37 cellular contexts compared by ENCODE assay signal in genomic region chr9:122754825-122755224, GRCh38. TPM values are rescaled to one million over a fixed set of nuclear protein-coding genes. Genes with fewer than 3 reads are reported as not detected.
"Had no signal": no experiment of that assay in that cellular context is flagged by ENCODE, and none has a peak within 500 bp of the region (broad histone marks: within the 10 kb centered on the region; RNA-seq: fewer than 3 reads in every experiment).

No MANE protein-coding gene starts in this region.

- H3K4me2 ChIP-seq: smooth muscle cell had no signal

- DNase-seq: naive thymus-derived CD8-positive, alpha-beta T cell; nephron progenitor cell; nucleus accumbens; pancreas; retina; right cardiac atrium; spleen; stimulated activated CD4-positive, alpha-beta T cell treated with anti-CD3 and anti-CD28 coated beads, Interleukin-12 subunit alpha, Interleukin-12 subunit beta, amount 100 ng/mL, for 4 hours; stimulated activated CD4-positive, alpha-beta T cell treated with anti-CD3 and anti-CD28 coated beads, Interleukin-1b, Interleukin-23, amount 100 ng/mL, for 48 hours; stimulated activated CD4-positive, alpha-beta T cell treated with anti-CD3 and anti-CD28 coated beads, Interleukin-4, amount 100 ng/mL, for 1 hour; stimulated activated CD4-positive, alpha-beta T cell treated with anti-CD3 and anti-CD28 coated beads, Interleukin-4, amount 100 ng/mL, for 4 hours; stimulated activated CD8-positive, alpha-beta memory T cell treated with anti-CD3 and anti-CD28 coated beads, Interleukin-4, amount 100 ng/mL, for 48 hours; stimulated activated naive CD4-positive, alpha-beta T cell; stimulated activated naive CD8-positive, alpha-beta T cell treated with anti-CD3 and anti-CD28 coated beads, Interleukin-15, amount 100 ng/mL, for 72 hours; stimulated activated naive CD8-positive, alpha-beta T cell treated with anti-CD3 and anti-CD28 coated beads, Interleukin-15, Interleukin-2, amounts not matched to agents 100 U/mL and 50 U/mL, for 24 hours; substantia nigra; testis; tibial artery; trophoblast cell; upper lobe of left lung had no signal

- ATAC-seq: naive thymus-derived CD8-positive, alpha-beta T cell; natural killer cell treated with Interleukin-12 subunit alpha and Interleukin-12 subunit beta and Interleukin-15 and Interleukin-18, amount 100 ng/mL, for 72 hours; pancreas; right cardiac atrium; sciatic nerve; stimulated activated memory B cell treated with anti-CD40 and anti-IgM and Interleukin-4, amounts not matched to agents 10 μg/mL and 1 μg/mL and 100 μg/mL, for 72 hours; stimulated activated naive CD8-positive, alpha-beta T cell treated with anti-CD3 and anti-CD28 coated beads, Interleukin-15, amount 100 ng/mL, for 72 hours; stimulated activated naive CD8-positive, alpha-beta T cell treated with anti-CD3 and anti-CD28 coated beads, Interleukin-15, Interleukin-2, amounts not matched to agents 100 U/mL and 50 U/mL, for 24 hours had no signal

- H3K4me1 ChIP-seq: pancreas, prostate gland, spleen, suprapubic skin, testis, tibial artery, upper lobe of left lung, vagina had no signal

- H3K4me3 ChIP-seq: pancreas, prostate gland, skin epidermis, smooth muscle cell, spleen, suprapubic skin, testis, tibial artery, upper lobe of left lung, vagina had no signal

- H3K27ac ChIP-seq: neutrophil, pancreas, prostate gland, skin epidermis, spleen, suprapubic skin, testis, tibial artery, upper lobe of left lung, vagina had no signal

- FAIRE-seq: pancreas, urothelium cell line had no signal

- H3K9me3 ChIP-seq: neutrophil, pancreas, prostate gland, testis, vagina had no signal

- H3K36me3 ChIP-seq: neutrophil, pancreas, prostate gland, spleen, suprapubic skin, tibial artery, upper lobe of left lung, vagina had no signal

- H3K27me3 ChIP-seq: neutrophil, pancreas, spleen, suprapubic skin, testis, tibial artery, upper lobe of left lung, vagina had no signal

RNA-seq across cellular contexts. Expression of gene OR1L6, which starts 12.7 kb away (rescaled TPM):
- total RNA-seq: naive thymus-derived CD8-positive, alpha-beta T cell; natural killer cell treated with Interleukin-12 subunit alpha and Interleukin-12 subunit beta and Interleukin-15 and Interleukin-18, amount 100 ng/mL, for 72 hours; neural crest cell; omental fat pad; osteocyte; pancreas; posterior vena cava; prostate gland; pulmonary artery endothelial cell; right cardiac atrium; sciatic nerve; smooth muscle cell; spleen; suprapubic skin; testis; upper lobe of left lung; ureter; vagina had no signal
- polyA plus RNA-seq: naive thymus-derived CD8-positive, alpha-beta T cell; pancreas; right cardiac atrium; smooth muscle cell; spleen; thymus had no signal

RNA-seq across cellular contexts. Expression of gene OR1L4, which starts 31.0 kb away (rescaled TPM):
- total RNA-seq: naive thymus-derived CD8-positive, alpha-beta T cell; natural killer cell treated with Interleukin-12 subunit alpha and Interleukin-12 subunit beta and Interleukin-15 and Interleukin-18, amount 100 ng/mL, for 72 hours; neural crest cell; omental fat pad; osteocyte; pancreas; posterior vena cava; pulmonary artery endothelial cell; right cardiac atrium; sciatic nerve; smooth muscle cell; spleen; suprapubic skin; testis; upper lobe of left lung; ureter; vagina had no signal
- polyA plus RNA-seq: naive thymus-derived CD8-positive, alpha-beta T cell; pancreas; right cardiac atrium; smooth muscle cell; spleen had no signal

RNA-seq across cellular contexts. Expression of gene OR5C1, which starts 33.9 kb away (rescaled TPM):
- total RNA-seq: naive thymus-derived CD8-positive, alpha-beta T cell; natural killer cell treated with Interleukin-12 subunit alpha and Interleukin-12 subunit beta and Interleukin-15 and Interleukin-18, amount 100 ng/mL, for 72 hours; neural crest cell; omental fat pad; osteocyte; pancreas; posterior vena cava; prostate gland; pulmonary artery endothelial cell; right cardiac atrium; sciatic nerve; smooth muscle cell; spleen; suprapubic skin; testis; upper lobe of left lung; ureter; vagina had no signal
- polyA plus RNA-seq: naive thymus-derived CD8-positive, alpha-beta T cell; pancreas; right cardiac atrium; smooth muscle cell; spleen had no signal

RNA-seq across cellular contexts. Expression of gene OR1K1, which starts 45.1 kb away (rescaled TPM):
- total RNA-seq: naive thymus-derived CD8-positive, alpha-beta T cell; natural killer cell treated with Interleukin-12 subunit alpha and Interleukin-12 subunit beta and Interleukin-15 and Interleukin-18, amount 100 ng/mL, for 72 hours; neural crest cell; omental fat pad; osteocyte; pancreas; posterior vena cava; prostate gland; pulmonary artery endothelial cell; right cardiac atrium; sciatic nerve; smooth muscle cell; spleen; suprapubic skin; testis; upper lobe of left lung; ureter; vagina had no signal
- polyA plus RNA-seq: naive thymus-derived CD8-positive, alpha-beta T cell; pancreas; right cardiac atrium; smooth muscle cell; spleen; thymus had no signal
